Comparison of ENCODE assay signal across 1 cellular context in the genomic region with DNA sequence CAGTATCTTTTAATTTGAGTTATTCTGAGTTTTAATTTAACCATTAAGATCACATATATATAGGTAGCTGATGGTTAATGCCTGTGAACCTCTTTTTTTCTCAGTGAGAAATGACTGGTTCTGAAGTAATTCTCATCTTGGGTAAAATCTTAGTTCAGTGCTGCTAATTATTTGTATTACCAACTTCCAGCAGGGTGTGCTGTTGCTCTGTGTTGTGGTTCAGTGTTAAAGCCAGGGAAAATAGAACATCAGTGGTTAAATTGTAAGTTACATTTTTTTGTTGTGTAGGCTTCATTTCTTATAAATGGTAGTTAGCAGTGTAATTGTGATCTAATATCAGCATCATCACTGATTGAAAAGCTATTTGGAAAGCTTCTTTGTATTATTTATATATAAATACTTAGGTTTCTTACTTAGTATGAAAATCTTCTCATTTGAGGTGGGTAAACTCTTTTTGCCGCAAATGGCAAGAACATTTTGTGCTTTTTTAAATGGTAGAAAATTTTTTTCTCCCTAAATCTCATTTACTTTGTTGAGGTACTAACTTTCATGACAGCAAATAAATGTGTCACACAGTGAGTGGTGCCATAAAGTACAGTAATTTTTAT.
A peak's percentile ranks its signal among the peaks of the same experiment; 100 is the strongest.
TF ChIP-seq lines count a peak whose summit lies in the region.

No MANE protein-coding gene starts in this region.

TF ChIP-seq in HepG2, 621 proteins besides CTCF, POLR2A, EP300 and RAD21 (continued from another document):
- no peak for TF ChIP-seq ZBTB39 (CRISPR knock-in tag; IDR thresholded peaks at IDR 0.05)
- TF ChIP-seq, protein P1, sequence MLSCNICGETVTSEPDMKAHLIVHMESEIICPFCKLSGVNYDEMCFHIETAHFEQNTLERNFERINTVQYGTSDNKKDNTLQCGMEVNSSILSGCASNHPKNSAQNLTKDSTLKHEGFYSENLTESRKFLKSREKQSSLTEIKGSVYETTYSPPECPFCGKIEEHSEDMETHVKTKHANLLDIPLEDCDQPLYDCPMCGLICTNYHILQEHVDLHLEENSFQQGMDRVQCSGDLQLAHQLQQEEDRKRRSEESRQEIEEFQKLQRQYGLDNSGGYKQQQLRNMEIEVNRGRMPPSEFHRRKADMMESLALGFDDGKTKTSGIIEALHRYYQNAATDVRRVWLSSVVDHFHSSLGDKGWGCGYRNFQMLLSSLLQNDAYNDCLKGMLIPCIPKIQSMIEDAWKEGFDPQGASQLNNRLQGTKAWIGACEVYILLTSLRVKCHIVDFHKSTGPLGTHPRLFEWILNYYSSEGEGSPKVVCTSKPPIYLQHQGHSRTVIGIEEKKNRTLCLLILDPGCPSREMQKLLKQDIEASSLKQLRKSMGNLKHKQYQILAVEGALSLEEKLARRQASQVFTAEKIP (CRISPR knock-in tag; IDR thresholded peaks at IDR 0.05; ENCODE audit: borderline replicate concordance): no peak
- TF ChIP-seq ZNF652 (CRISPR knock-in tag; IDR thresholded peaks at IDR 0.05; ENCODE audit: borderline replicate concordance, low read depth): peak; percentile 62
- no peak for TF ChIP-seq CEBPB (IDR thresholded peaks at IDR 0.05; ENCODE audit: borderline replicate concordance, low read depth, low read length)
- peak; percentile 56; the same call in 1 of the 2 replicates for TF ChIP-seq SMC3 (IDR thresholded peaks at IDR 0.05; ENCODE audit: low read length)
- no peak for TF ChIP-seq KDM2A (CRISPR knock-in tag; IDR thresholded peaks at IDR 0.05; ENCODE audit: borderline replicate concordance, low read depth)
- peak; percentile 77; the same call in 1 of the 2 replicates for TF ChIP-seq MIXL1 (CRISPR knock-in tag; IDR thresholded peaks at IDR 0.05)
